Comparison of ENCODE assay signal across 26 cellular contexts in genomic region chr9:95343725-95344287, GRCh38. TPM values are rescaled to one million over a fixed set of nuclear protein-coding genes. Genes with fewer than 3 reads are reported as not detected.
DNase-seq lines count a peak whose midpoint lies in the region; ATAC-seq and TF ChIP-seq lines count a peak whose summit lies in the region.
"Had no signal": no experiment of that assay in that cellular context is flagged by ENCODE, and none has a peak within 500 bp of the region (broad histone marks: within the 10 kb centered on the region; RNA-seq: fewer than 3 reads in every experiment).

No MANE protein-coding gene starts in this region.

- H3K27me3 Mint-ChIP-seq in HFFc6 (ENCODE audit: insufficient read depth), result peaks cover 11% of the 10 kb centered on the region
- H3K27me3 Mint-ChIP-seq in activated CD8-positive, alpha-beta T cell treated with anti-CD3 and anti-CD28 coated beads for 36 hours, result peaks cover 12% of the 10 kb centered on the region

- H3K9me3 Mint-ChIP-seq in HFFc6, result peaks cover 6% of the 10 kb centered on the region; the same call in 1 of the 2 replicates
- no peaks in the 10 kb centered on the region for H3K9me3 Mint-ChIP-seq in activated CD8-positive, alpha-beta T cell treated with anti-CD3 and anti-CD28 coated beads for 36 hours
- H3K9me3 Mint-ChIP-seq: activated T-helper 1 cell treated with anti-CD3 and anti-CD28 coated beads, Interleukin-12 subunit alpha, Interleukin-12 subunit beta, Interleukin-2, Interleukin-4 antibody, amounts not matched to agents 30 ng/mL and 10 ng/mL and 1 ng/mL, durations not matched to agents 14 hours and 24 hours and 36 hours had no signal

- ATAC-seq in activated CD8-positive, alpha-beta T cell treated with anti-CD3 and anti-CD28 coated beads for 36 hours, result peak; percentile 60
- ATAC-seq: HepG2, pancreas had no signal

- no peak for TF ChIP-seq CTCF in HFFc6 (IDR thresholded peaks at IDR 0.05)
- no peak for TF ChIP-seq CTCF in activated CD8-positive, alpha-beta T cell treated with anti-CD3 and anti-CD28 coated beads for 36 hours (IDR thresholded peaks at IDR 0.05)

- H3K36me3 Mint-ChIP-seq in HFFc6 (ENCODE audit: low read depth), result no peaks in the 10 kb centered on the region
- H3K36me3 Mint-ChIP-seq in activated CD8-positive, alpha-beta T cell treated with anti-CD3 and anti-CD28 coated beads for 36 hours (ENCODE audit: low read depth), result no peaks in the 10 kb centered on the region

- intact Hi-C loops in activated CD8-positive, alpha-beta T cell treated with anti-CD3 and anti-CD28 coated beads for 36 hours (cut with micrococcal nuclease), result no loop called here

- CTCF ChIA-PET in activated CD8-positive, alpha-beta T cell treated with anti-CD3 and anti-CD28 coated beads for 36 hours (lab: Charles Lee), result interaction anchor here (2.0 kb wide), 1 partner anchor 8 kb away, joined by 6 read pairs; no protein-coding TSS in a partner anchor

- H3K4me3 Mint-ChIP-seq in HFFc6, result no peak overlapping the region
- no peak overlapping the region for H3K4me3 Mint-ChIP-seq in activated CD8-positive, alpha-beta T cell treated with anti-CD3 and anti-CD28 coated beads for 36 hours
- H3K4me3 Mint-ChIP-seq: activated T-helper 1 cell treated with anti-CD3 and anti-CD28 coated beads, Interleukin-12 subunit alpha, Interleukin-12 subunit beta, Interleukin-2, Interleukin-4 antibody, amounts not matched to agents 30 ng/mL and 10 ng/mL and 1 ng/mL, durations not matched to agents 14 hours and 24 hours and 36 hours; nephron progenitor cell had no signal

- H3K27ac Mint-ChIP-seq in HFFc6, result no peak overlapping the region
- H3K27ac Mint-ChIP-seq in activated CD8-positive, alpha-beta T cell treated with anti-CD3 and anti-CD28 coated beads for 36 hours, result no peak overlapping the region
- H3K27ac Mint-ChIP-seq: activated T-helper 1 cell treated with anti-CD3 and anti-CD28 coated beads, Interleukin-12 subunit alpha, Interleukin-12 subunit beta, Interleukin-2, Interleukin-4 antibody, amounts not matched to agents 30 ng/mL and 10 ng/mL and 1 ng/mL, durations not matched to agents 14 hours and 24 hours and 36 hours; nephron progenitor cell had no signal

- no peaks in the 10 kb centered on the region for H3K4me1 Mint-ChIP-seq in HFFc6 (ENCODE audit: low read depth)
- peaks cover 5% of the 10 kb centered on the region for H3K4me1 Mint-ChIP-seq in activated CD8-positive, alpha-beta T cell treated with anti-CD3 and anti-CD28 coated beads for 36 hours (ENCODE audit: low read depth)

- POLR2A ChIA-PET in activated CD8-positive, alpha-beta T cell treated with anti-CD3 and anti-CD28 coated beads for 36 hours (lab: Charles Lee), result interaction anchor here (1.2 kb wide), 1 partner anchor 119 kb away, joined by 3 read pairs; no protein-coding TSS in a partner anchor

- peak; percentile 17 for DNase-seq in activated CD4-positive, alpha-beta T cell treated with anti-CD3 and anti-CD28 coated beads for 48 hours
- no peak for DNase-seq in activated CD4-positive, alpha-beta T cell treated with anti-CD3 and anti-CD28 coated beads for 4 hours
- DNase-seq in HFFc6 (peak; percentile 23), iris pigment epithelial cell (ENCODE audit: low read depth) (peak; percentile 10), G401 (ENCODE audit: low spot score) (no peak), NOMO-1 (lab: John Stamatoyannopoulos, UW; ENCODE audit: unreplicated experiment in 2 of 2) (no peak), NCI-H146 (lab: John Stamatoyannopoulos, UW) (no peak)
- DNase-seq in activated CD8-positive, alpha-beta T cell treated with anti-CD3 and anti-CD28 coated beads for 36 hours, result no peak
- DNase-seq: activated naive CD4-positive, alpha-beta T cell treated with anti-CD3 and anti-CD28 coated beads, Interleukin-2, amount 50 U/mL, for 16 hours; aorta; Calu3; colonic mucosa; DMS79; effector CD4-positive, alpha-beta T cell; GF-D8; HCEC 1CT; NCI-H1092 treated with DMSO at 0.1 percent for 48 hours; NCI-H187; NCI-H446 treated with DMSO at 0.1 percent for 48 hours; NCI-H82; nephron progenitor cell; pancreas; small intestine; tibial artery had no signal

- in situ Hi-C loops in G401 (cut with HindIII; ENCODE audit: low sequenced_read_pairs), result no loop called here

RNA-seq across cellular contexts. Expression of gene FANCC, which starts 26.3 kb away (rescaled TPM):
- total RNA-seq in HFFc6 (2021; fragmentation: NEBNext Ultra II Directional; extraction: Animal tissue kit (Norgen Biotek cat#: 25700)), result 1 to 10 TPM; 4.7 to 7.1 (median 5.7) TPM
- total RNA-seq in activated CD8-positive, alpha-beta T cell treated with anti-CD3 and anti-CD28 coated beads for 36 hours, result 10 to 100 TPM; 11.5 to 12.4 TPM
- 11.8 and 23.6 TPM in 2 replicates for total RNA-seq in G401 (2014; rRNA removed; shearing (Covaris generic))

Comparison
In these comparisons a context has a peak if more than half of its experiments do, and no peak if none do; other contexts are left out.
1. DNase-seq: peak in activated CD4-positive, alpha-beta T cell treated with anti-CD3 and anti-CD28 coated beads for 48 hours (single experiment), HFFc6 (single experiment) and iris pigment epithelial cell (single experiment); none in activated CD4-positive, alpha-beta T cell treated with anti-CD3 and anti-CD28 coated beads for 4 hours (0 of 2), activated CD8-positive, alpha-beta T cell treated with anti-CD3 and anti-CD28 coated beads for 36 hours (single experiment), G401 (single experiment), NOMO-1 (0 of 2) and NCI-H146 (single experiment).